In the genomic region with DNA sequence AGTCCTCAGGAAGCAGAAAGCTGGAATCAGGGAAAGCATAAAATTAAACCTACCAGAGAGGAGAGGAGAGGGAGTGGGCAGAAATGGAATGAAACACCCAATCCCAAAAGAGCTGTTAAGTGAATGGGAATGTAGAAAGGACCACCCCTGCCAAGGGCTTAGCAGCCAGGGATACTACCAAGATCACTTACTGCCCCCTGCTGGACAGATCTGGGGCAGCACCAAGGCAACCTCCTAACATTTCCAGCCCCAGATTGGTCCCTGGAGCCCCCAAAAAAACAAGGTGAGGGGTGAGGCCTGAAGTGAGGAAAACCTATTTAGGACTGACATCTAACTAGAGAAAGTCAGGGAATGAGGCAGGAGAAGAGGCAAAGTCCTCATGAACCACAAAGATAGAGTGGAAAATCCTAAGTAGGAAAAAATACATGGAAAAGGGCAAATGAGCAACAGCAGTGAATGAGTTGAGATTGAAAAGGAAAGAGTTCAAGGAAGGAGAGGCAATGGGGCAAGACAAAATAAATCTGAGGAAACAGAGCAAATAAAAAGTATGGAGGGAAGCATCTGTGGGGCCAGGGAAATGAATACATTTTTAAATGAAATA, we compare ENCODE assay signal across 8 cellular contexts. TPM values are rescaled to one million over a fixed set of nuclear protein-coding genes. Genes with fewer than 3 reads are reported as not detected.
A peak's percentile ranks its signal among the peaks of the same experiment; 100 is the strongest.
DNase-seq lines count a peak whose midpoint lies in the region; ATAC-seq, FAIRE-seq and TF ChIP-seq lines count a peak whose summit lies in the region.

No MANE protein-coding gene starts in this region.

- no peak overlapping the region for H3K4me3 ChIP-seq in Loucy (ENCODE audit: low read length, poor library complexity, severe bottlenecking)
- H3K4me3 ChIP-seq in adrenal gland: no peak overlapping the region

- no peak overlapping the region for H3K9ac ChIP-seq in Loucy (ENCODE audit: low read depth, low read length, poor library complexity, severe bottlenecking)

- peaks cover 9% of the 10 kb centered on the region for H3K36me3 Mint-ChIP-seq in T-helper 17 cell (ENCODE audit: low read depth)

- no peak for TF ChIP-seq POLR2A in adrenal gland (IDR thresholded peaks at IDR 0.05)

- H4K20me1 ChIP-seq in Loucy (ENCODE audit: insufficient read depth, low read length, poor library complexity, severe bottlenecking): peaks cover 17% of the 10 kb centered on the region

- H2AFZ ChIP-seq in Loucy (ENCODE audit: low read length): no peak overlapping the region

- no peaks in the 10 kb centered on the region for H3K27me3 Mint-ChIP-seq in T-helper 17 cell

- no peaks in the 10 kb centered on the region for H3K9me2 ChIP-seq in Loucy (replicated peaks; ENCODE audit: low read depth, low read length)

- ATAC-seq in T-helper 17 cell: peak; percentile 31
- ATAC-seq in left ventricle myocardium superior: peak; percentile 73
- ATAC-seq in sciatic nerve: peak; percentile 80
- no peak for ATAC-seq in GM18858 (IDR thresholded peaks at IDR 0.05; ENCODE audit: unreplicated experiment)
- ATAC-seq in GM21528 (IDR thresholded peaks at IDR 0.05; ENCODE audit: low FRiP score, unreplicated experiment): no peak

- no peak overlapping the region for H3K4me2 ChIP-seq in Loucy (ENCODE audit: low read depth, low read length, poor library complexity, severe bottlenecking)

- H3K36me3 ChIP-seq in Loucy (ENCODE audit: insufficient read depth, low read length): peaks cover 86% of the 10 kb centered on the region; the same call in 1 of the 2 replicates
- peaks cover 0 to 70% of the 10 kb centered on the region in 2 donors for H3K36me3 ChIP-seq in adrenal gland (replicated peaks in 1 of 2)

- intact Hi-C loops in adrenal gland (cut with DNase I) (loop anchor here in 1 of 2 donors (10.0 kb wide), 1 partner anchor 48 kb away; no protein-coding TSS in a partner anchor), left ventricle myocardium superior (cut with micrococcal nuclease) (loop anchor here (10.0 kb wide), 1 partner anchor 48 kb away; no protein-coding TSS in a partner anchor), sciatic nerve (cut with DNase I) (loop anchor here (10.0 kb wide), 1 partner anchor 82 kb away; a partner anchor contains a TSS)

- H3K4me1 Mint-ChIP-seq in T-helper 17 cell: peaks cover 43% of the 10 kb centered on the region

- no peaks in the 10 kb centered on the region for H3F3A ChIP-seq in Loucy (ENCODE audit: low read depth)

- H3K4me1 ChIP-seq in Loucy (ENCODE audit: insufficient read depth, low read length, poor library complexity, severe bottlenecking): no peaks in the 10 kb centered on the region
- peaks cover 0 to 6% of the 10 kb centered on the region in 2 donors for H3K4me1 ChIP-seq in adrenal gland (replicated peaks in 1 of 2)

- TF ChIP-seq CTCF in Loucy (conservative IDR thresholded peaks at IDR 0.05; ENCODE audit: low read length) (peak; percentile 98), adrenal gland (IDR thresholded peaks at IDR 0.05) (peak; percentile 49 to 88 (median 78))

- DNase-seq in T-helper 17 cell (peak; percentile 72 to 84 (median 74)), adrenal gland (peak; percentile 51 to 84 (median 76)), left ventricle myocardium superior (peak; percentile 79), sciatic nerve (ENCODE audit: low spot score) (peak; percentile 86)

- H3K79me2 ChIP-seq in Loucy (ENCODE audit: insufficient read depth, low read length): peaks cover 2% of the 10 kb centered on the region; the same call in 1 of the 2 replicates

- H3K27ac Mint-ChIP-seq in T-helper 17 cell: peak overlapping the region; percentile 99

- peak; percentile 57 for FAIRE-seq in G401.6 (lab: Jason Lieb, UNC)

- H3K4me3 Mint-ChIP-seq in T-helper 17 cell: peak overlapping the region; percentile 21

- H3K27me3 ChIP-seq in Loucy (ENCODE audit: insufficient read depth, low read length, poor library complexity, severe bottlenecking) (no peaks in the 10 kb centered on the region), adrenal gland (no peaks in the 10 kb centered on the region)

- H3K9me3 ChIP-seq in Loucy (ENCODE audit: insufficient read depth, low read depth, low read length) (no peaks in the 10 kb centered on the region), T-helper 17 cell (ENCODE audit: control insufficient read depth, low read length, poor library complexity, severe bottlenecking) (no peaks in the 10 kb centered on the region), adrenal gland (replicated peaks in 1 of 3) (no peaks in the 10 kb centered on the region)

- no peak overlapping the region for H3K27ac ChIP-seq in adrenal gland

RNA-seq across cellular contexts. Expression of a gene that starts 11.2 kb away (rescaled TPM):
- total RNA-seq in T-helper 17 cell: 100 to 1,000 TPM; 132 to 145 TPM
- 10 to 100 TPM in 6 of 8 donors, 1 to 10 TPM in 2; 4.1 to 49.7 (median 20.0) TPM for total RNA-seq in adrenal gland
- polyA plus RNA-seq in adrenal gland: 100 to 1,000 TPM in 1 of 3 donors, 10 to 100 TPM in 2; 52.9 to 118 (median 64.4) TPM
- total RNA-seq in left ventricle myocardium superior: 6.3 TPM
- 17.8 TPM for total RNA-seq in sciatic nerve

RNA-seq across cellular contexts. Expression of a gene that starts 20.8 kb away (rescaled TPM):
- total RNA-seq in T-helper 17 cell (100 to 1,000 TPM in 1 of 2 donors, 10 to 100 TPM in 1; 80.1 to 111 TPM), adrenal gland (100 to 1,000 TPM in 5 of 8 donors, 10 to 100 TPM in 3; 86.8 to 237 (median 139) TPM), left ventricle myocardium superior (44.8 TPM), sciatic nerve (112 TPM)
- polyA plus RNA-seq in adrenal gland: 100 to 1,000 TPM in 1 of 3 donors, 10 to 100 TPM in 2; 55.2 to 172 (median 62.5) TPM

RNA-seq across cellular contexts. Expression of a gene that starts 35.1 kb away (rescaled TPM):
- 10 to 100 TPM; 13.8 to 17.6 TPM for total RNA-seq in T-helper 17 cell
- total RNA-seq in adrenal gland: under 1 TPM in 3 of 8 donors, not detected in 5; 0.15 to 0.40 (median 0.19) TPM
- under 1 TPM in 2 of 3 donors, not detected in 1; 0.84 to 0.88 TPM for polyA plus RNA-seq in adrenal gland
- 0.17 TPM for total RNA-seq in left ventricle myocardium superior
- total RNA-seq in sciatic nerve: 1.1 TPM

RNA-seq across cellular contexts. Expression of a gene that starts 41.6 kb away (rescaled TPM):
- total RNA-seq in T-helper 17 cell: 1 to 10 TPM; 2.2 to 2.3 TPM
- not detected for total RNA-seq in adrenal gland
- polyA plus RNA-seq in adrenal gland: not detected
- total RNA-seq in left ventricle myocardium superior: not detected
- not detected for total RNA-seq in sciatic nerve

Comparison
In these comparisons a context has a peak if more than half of its experiments do, and no peak if none do; other contexts are left out.
1. ATAC-seq: peak in T-helper 17 cell (single experiment), left ventricle myocardium superior (single experiment) and sciatic nerve (single experiment); none in GM18858 (single experiment) and GM21528 (single experiment).
2. Peak in every context shown above with its lines, with median percentiles within 50 percentile points of each other: DNase-seq.